In the genomic region with DNA sequence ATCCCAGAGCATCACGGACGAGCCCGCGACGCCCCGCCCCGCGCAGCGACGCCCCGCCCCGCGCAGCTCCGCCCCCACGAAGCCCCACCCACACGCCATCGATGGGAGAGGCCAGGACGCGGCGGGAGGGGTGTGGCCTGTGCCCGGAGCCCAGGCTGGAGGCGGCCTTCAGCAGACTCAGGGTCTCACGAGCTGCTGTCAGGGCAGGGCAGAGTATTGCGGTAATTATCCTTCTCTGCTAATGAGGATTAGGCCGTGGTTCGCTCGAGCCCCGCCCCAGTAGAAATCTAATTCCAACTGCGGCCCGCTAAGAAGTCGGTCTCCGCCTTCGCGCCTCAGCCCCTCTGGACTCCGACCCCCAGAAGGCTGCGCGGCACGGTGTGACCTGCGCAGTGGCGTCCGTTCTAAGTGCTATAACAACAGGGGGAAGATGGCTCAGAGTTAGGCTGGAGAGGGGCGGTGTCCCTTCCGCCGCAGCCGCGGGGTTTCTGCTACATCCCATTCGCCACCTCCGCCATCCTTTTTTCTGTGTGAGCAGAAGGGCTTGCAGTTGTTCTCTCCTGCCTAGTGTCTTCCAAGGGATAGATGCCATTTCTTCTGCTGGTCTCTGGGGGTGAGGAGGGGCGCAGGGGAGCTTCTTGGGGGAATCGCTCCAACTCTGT, we compare ENCODE assay signal across 8 cellular contexts. TPM values are rescaled to one million over a fixed set of nuclear protein-coding genes. Genes with fewer than 3 reads are reported as not detected.
DNase-seq lines count a peak whose midpoint lies in the region; ATAC-seq, FAIRE-seq and TF ChIP-seq lines count a peak whose summit lies in the region.

No MANE protein-coding gene starts in this region.

- peak overlapping the region; percentile 88 for H3K27ac Mint-ChIP-seq in astrocyte (ENCODE audit: unreplicated experiment)

- H3K27me3 ChIP-seq in astrocyte (ENCODE audit: insufficient read depth, low read length) (no peaks in the 10 kb centered on the region), rectal smooth muscle tissue (ENCODE audit: control insufficient read depth, insufficient read depth, low read length) (no peaks in the 10 kb centered on the region), aorta (ENCODE audit: control insufficient read depth in 1 of 2, insufficient read depth in 2 of 2, low read length in 1 of 2) (no peaks in the 10 kb centered on the region)

- FAIRE-seq in astrocyte (lab: Jason Lieb, UNC) = no peak

- H3K27ac ChIP-seq in astrocyte (ENCODE audit: low read depth, low read length) (peak overlapping the region; percentile 92), rectal smooth muscle tissue (ENCODE audit: low read depth, low read length) (peak overlapping the region; percentile 98), aorta (ENCODE audit: low read depth in 1 of 2, low read length in 2 of 2) (peak overlapping the region in 1 of 2 donors; percentile 70)

- H3K9me3 Mint-ChIP-seq in astrocyte (ENCODE audit: unreplicated experiment) = peaks cover 15% of the 10 kb centered on the region

- intact Hi-C loops in aorta (cut with DNase I) = loop anchor here (2.0 to 10.0 kb wide), 4 partner anchors 44 to 568 kb away; partner anchors contain the start of genes AVL9 (in 1 of the 2), FKBP9 (in 1 of the 2), KBTBD2 (in 1 of the 2) and LSM5 (in 1 of the 2)

- H3K27me3 Mint-ChIP-seq in astrocyte (ENCODE audit: low read depth, unreplicated experiment) = no peaks in the 10 kb centered on the region

- H3K36me3 ChIP-seq in astrocyte (ENCODE audit: insufficient read depth, low read length) (no peaks in the 10 kb centered on the region), rectal smooth muscle tissue (ENCODE audit: control insufficient read depth, insufficient read depth, low read length) (no peaks in the 10 kb centered on the region), aorta (ENCODE audit: control insufficient read depth in 1 of 2, insufficient read depth in 2 of 2, low read length in 1 of 2) (no peaks in the 10 kb centered on the region)

- peak; percentile 97 for ATAC-seq in GM18502 (IDR thresholded peaks at IDR 0.05; ENCODE audit: poor library complexity, unreplicated experiment)
- ATAC-seq in HG02943 (IDR thresholded peaks at IDR 0.05; ENCODE audit: low read depth, unreplicated experiment) = peak; percentile 97
- ATAC-seq in aorta (ENCODE audit: low FRiP score) = peak; percentile 100

- peaks cover 3% of the 10 kb centered on the region for H3K4me1 Mint-ChIP-seq in astrocyte (ENCODE audit: low read depth, unreplicated experiment)

- H3K9me3 ChIP-seq in astrocyte (ENCODE audit: insufficient read depth, low read depth, low read length) = no peaks in the 10 kb centered on the region
- no peaks in the 10 kb centered on the region for H3K9me3 ChIP-seq in aorta (ENCODE audit: control insufficient read depth, low read length)

- H3K4me3 Mint-ChIP-seq in astrocyte (ENCODE audit: unreplicated experiment) = peak overlapping the region; percentile 96

- peak overlapping the region; percentile 89 for H2AFZ ChIP-seq in astrocyte (ENCODE audit: low read depth, low read length)

- H3K4me1 ChIP-seq in astrocyte (ENCODE audit: insufficient read depth, low read length) = no peaks in the 10 kb centered on the region
- peaks cover 13% of the 10 kb centered on the region for H3K4me1 ChIP-seq in rectal smooth muscle tissue (ENCODE audit: control insufficient read depth, insufficient read depth, low read length)
- peaks cover 0 to 3% of the 10 kb centered on the region in 2 donors for H3K4me1 ChIP-seq in aorta (ENCODE audit: control insufficient read depth in 1 of 2, insufficient read depth in 2 of 2, low read length in 2 of 2)

- H3K4me2 ChIP-seq in astrocyte (ENCODE audit: low read length) = peak overlapping the region; percentile 88

- H3K79me2 ChIP-seq in astrocyte (ENCODE audit: insufficient read depth, low read length) = peaks cover 42% of the 10 kb centered on the region

- H4K20me1 ChIP-seq in astrocyte (ENCODE audit: insufficient read depth, low read length) = peaks cover 21% of the 10 kb centered on the region

- DNase-seq in NCI-H187 (lab: John Stamatoyannopoulos, UW) (peak; percentile 86 to 96), T-helper 2 cell (peak; percentile 82 to 98 (median 89)), astrocyte (ENCODE audit: low read depth) (peak; percentile 90), hepatic stellate cell (ENCODE audit: low spot score) (peak; percentile 88), aorta (peak; percentile 95 to 98)

- WGBS in aorta, 2 donors = 1% methylated on average over 49 to 50 of the region's 50 CpGs

- peaks cover 6% of the 10 kb centered on the region for H3K36me3 Mint-ChIP-seq in astrocyte (ENCODE audit: low read depth, unreplicated experiment)

- H3K4me3 ChIP-seq in astrocyte (ENCODE audit: insufficient read depth, low read depth, low read length) (peak overlapping the region; percentile 73), rectal smooth muscle tissue (ENCODE audit: low read length) (peak overlapping the region; percentile 96), aorta (ENCODE audit: low read length in 2 of 2) (peak overlapping the region; percentile 22 to 50)

- TF ChIP-seq CTCF in astrocyte (IDR thresholded peaks at IDR 0.05; ENCODE audit: insufficient read depth, low read depth, low read length) = no peak

- H3K9ac ChIP-seq in astrocyte (ENCODE audit: low read length) = peak overlapping the region; percentile 92
- H3K9ac ChIP-seq in rectal smooth muscle tissue (ENCODE audit: low read length) = peak overlapping the region; percentile 90

RNA-seq across cellular contexts. Expression of gene NT5C3A, which starts 0.3 kb away (rescaled TPM):
- total RNA-seq in astrocyte (21.9 and 24.1 TPM in 2 replicates), aorta (10 to 100 TPM; 16.9 to 28.2 TPM)
- polyA plus RNA-seq in aorta = 10 to 100 TPM; 14.5 to 15.8 TPM

RNA-seq across cellular contexts. Expression of gene RP9, which starts 46.3 kb away (rescaled TPM):
- total RNA-seq in astrocyte = 16.5 and 17.8 TPM in 2 replicates
- 10 to 100 TPM in 1 of 2 donors, 1 to 10 TPM in 1; 9.4 to 13.8 TPM for total RNA-seq in aorta
- 10 to 100 TPM in 1 of 2 donors, 1 to 10 TPM in 1; 4.5 to 27.6 TPM for polyA plus RNA-seq in aorta

Comparison
In these comparisons a context has a peak if more than half of its experiments do, and no peak if none do; other contexts are left out.
1. H3K4me3 ChIP-seq: peak in every context shown above with its lines; median percentile 96 in rectal smooth muscle tissue; 73 in astrocyte; 36 in aorta.